Comparison of ENCODE assay signal across 8 cellular contexts in genomic region chr13:113291997-113292862, GRCh38. TPM values are rescaled to one million over a fixed set of nuclear protein-coding genes. Genes with fewer than 3 reads are reported as not detected.
DNase-seq lines count a peak whose midpoint lies in the region; ATAC-seq lines count a peak whose summit lies in the region.

No MANE protein-coding gene starts in this region.

- no peaks in the 10 kb centered on the region for H3K36me3 ChIP-seq in SK-N-MC (ENCODE audit: insufficient read depth, low read length)
- no peaks in the 10 kb centered on the region for H3K36me3 ChIP-seq in muscle layer of duodenum (ENCODE audit: control insufficient read depth in 1 of 2, insufficient read depth in 2 of 2, low read length in 2 of 2)

- peaks cover 0 to 10% of the 10 kb centered on the region in 2 donors for H3K4me1 ChIP-seq in muscle layer of duodenum (ENCODE audit: control insufficient read depth in 1 of 2, insufficient read depth in 2 of 2, low read length in 2 of 2)

- no peaks in the 10 kb centered on the region for H3K27me3 ChIP-seq in muscle layer of duodenum (ENCODE audit: low read depth, low read length)

- peaks cover 51% of the 10 kb centered on the region for H3K27me3 Mint-ChIP-seq in T-helper 2 cell treated with Interferon-gamma antibody and Interleukin-4, amounts not matched to agents 5 μg/mL and 100 μg/mL, for 36 hours (ENCODE audit: low read depth)

- no peak for ATAC-seq in GM21576 (IDR thresholded peaks at IDR 0.05; ENCODE audit: unreplicated experiment)

- H3K9me3 Mint-ChIP-seq in T-helper 2 cell treated with Interferon-gamma antibody and Interleukin-4, amounts not matched to agents 5 μg/mL and 100 μg/mL, for 36 hours: peaks cover 5% of the 10 kb centered on the region

- peak overlapping the region; percentile 66 for H3K4me3 Mint-ChIP-seq in T-helper 2 cell treated with Interferon-gamma antibody and Interleukin-4, amounts not matched to agents 5 μg/mL and 100 μg/mL, for 36 hours

- no peaks in the 10 kb centered on the region for H3K9me3 ChIP-seq in SK-N-MC (ENCODE audit: low read depth, low read length)
- H3K9me3 ChIP-seq in muscle layer of duodenum (ENCODE audit: control insufficient read depth in 1 of 2, low read length in 2 of 2): no peaks in the 10 kb centered on the region

- no peak overlapping the region for H3K9ac ChIP-seq in SK-N-MC (ENCODE audit: insufficient read length)

- H3K27ac Mint-ChIP-seq in T-helper 2 cell treated with Interferon-gamma antibody and Interleukin-4, amounts not matched to agents 5 μg/mL and 100 μg/mL, for 36 hours: peak overlapping the region; percentile 56

- H3K4me1 Mint-ChIP-seq in T-helper 2 cell treated with Interferon-gamma antibody and Interleukin-4, amounts not matched to agents 5 μg/mL and 100 μg/mL, for 36 hours (ENCODE audit: low read depth): peaks cover 20% of the 10 kb centered on the region

- peaks cover 2% of the 10 kb centered on the region for H3K36me3 Mint-ChIP-seq in T-helper 2 cell treated with Interferon-gamma antibody and Interleukin-4, amounts not matched to agents 5 μg/mL and 100 μg/mL, for 36 hours (ENCODE audit: low read depth)

- H3K27ac ChIP-seq in SK-N-MC (no peak overlapping the region), muscle layer of duodenum (ENCODE audit: low read length) (no peak overlapping the region)

- peak; percentile 42 for DNase-seq in T-helper 2 cell treated with Interferon-gamma antibody and Interleukin-4, amounts not matched to agents 5 μg/mL and 100 μg/mL, for 36 hours (ENCODE audit: low spot score)
- DNase-seq in T-helper 2 cell: no peak
- no peak for DNase-seq in SK-N-MC (ENCODE audit: low read depth, low spot score)
- DNase-seq in dermis blood vessel endothelial cell: peak; percentile 22
- no peak for DNase-seq in H4 (ENCODE audit: low spot score)
- DNase-seq in kidney tubule cell (ENCODE audit: low spot score): no peak

- H3K4me3 ChIP-seq in SK-N-MC (0 out of 2 replicates have a peak overlapping the region, but pooled peaks have one; percentile 36), muscle layer of duodenum (ENCODE audit: low read depth in 1 of 2, low read length in 2 of 2) (peak overlapping the region; percentile 17 to 47)

RNA-seq across cellular contexts. Expression of gene LAMP1, which starts 4.8 kb away (rescaled TPM):
- total RNA-seq in dermis blood vessel endothelial cell: 207 and 221 TPM in 2 replicates
- 77.3 and 82.2 TPM in 2 replicates for total RNA-seq in H4 (2014; rRNA removed; shearing (Covaris generic))

Comparison
In these comparisons a context has a peak if more than half of its experiments do, and no peak if none do; other contexts are left out.
1. DNase-seq: peak in T-helper 2 cell treated with Interferon-gamma antibody and Interleukin-4, amounts not matched to agents 5 μg/mL and 100 μg/mL, for 36 hours (single experiment) and dermis blood vessel endothelial cell (single experiment); none in T-helper 2 cell (0 of 5), SK-N-MC (single experiment), H4 (single experiment) and kidney tubule cell (single experiment).